In the genomic region with DNA sequence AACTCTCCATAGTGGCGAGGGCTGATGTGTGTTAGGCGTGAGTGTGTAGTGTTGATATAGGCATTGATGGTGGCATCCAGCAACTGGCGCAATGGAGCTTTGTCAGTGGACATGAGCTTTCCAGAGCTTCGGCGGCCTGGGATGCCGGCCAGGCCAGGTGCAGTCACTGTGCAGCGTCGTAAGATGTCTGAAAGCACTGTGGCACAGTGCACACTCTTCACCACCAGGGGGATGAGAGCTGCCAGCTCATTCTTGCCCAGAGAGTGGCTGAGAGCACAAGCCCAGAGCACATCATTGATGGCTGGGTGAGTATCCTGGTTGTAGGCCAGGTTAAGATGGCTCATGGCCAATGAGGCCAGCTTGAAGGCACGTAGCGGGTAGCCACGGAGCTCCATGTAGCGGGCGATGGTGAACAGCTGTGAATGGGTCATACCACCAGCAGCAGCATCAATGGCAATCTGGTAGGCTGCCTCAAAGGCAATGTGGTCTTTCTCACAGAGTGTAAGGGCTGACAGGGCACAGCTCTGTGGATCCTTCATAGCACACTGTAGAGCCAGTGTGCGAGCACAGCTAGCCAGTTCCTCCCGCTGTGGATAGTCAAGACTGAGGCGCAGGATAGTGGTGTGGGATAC, we compare ENCODE assay signal across 8 cellular contexts. TPM values are rescaled to one million over a fixed set of nuclear protein-coding genes. Genes with fewer than 3 reads are reported as not detected.
DNase-seq lines count a peak whose midpoint lies in the region; ATAC-seq, FAIRE-seq and TF ChIP-seq lines count a peak whose summit lies in the region.

No MANE protein-coding gene starts in this region.

- no peak for FAIRE-seq in D721Med (lab: Jason Lieb, UNC)

- no peaks in the 10 kb centered on the region for H3K9me3 ChIP-seq in mammary epithelial cell (replicated peaks; ENCODE audit: insufficient read depth, low read length)

- dilution Hi-C loops in mammary epithelial cell (cut with HindIII; ENCODE audit: low sequenced_read_pairs): no loop called here

- CTCF ChIA-PET in mammary epithelial cell (lab: Charles Lee; ENCODE audit: low non-redundant PET): interaction anchor here (0.6 to 1.1 kb wide), 3 partner anchors 74 to 285 kb away, joined by 3 to 12 read pairs (median 3); no protein-coding TSS in a partner anchor

- 42% methylated on average over 16 of the region's 16 CpGs for WGBS in mammary epithelial cell (ENCODE audit: low coverage, missing lambda C conversion rate)

- intact Hi-C loops in mammary epithelial cell (cut with micrococcal nuclease): loop anchor here (1.0 to 2.0 kb wide), 4 partner anchors 212 to 472 kb away; a partner anchor contains a TSS

- no peak for ATAC-seq in HG03135 (IDR thresholded peaks at IDR 0.05; ENCODE audit: unreplicated experiment)

- no peak overlapping the region for H3K4me2 ChIP-seq in mammary epithelial cell (ENCODE audit: insufficient read depth, low read depth, low read length)

- peak; percentile 62 for TF ChIP-seq CTCF in D721Med (IDR thresholded peaks at IDR 0.05; ENCODE audit: insufficient read depth, missing control alignments)
- peak; percentile 93 for TF ChIP-seq CTCF in VCaP (conservative IDR thresholded peaks at IDR 0.05)
- TF ChIP-seq CTCF in mammary epithelial cell (conservative IDR thresholded peaks at IDR 0.05 in 1 of 2, IDR thresholded peaks at IDR 0.05 in 1 of 2; ENCODE audit: extremely low read depth in 1 of 2, insufficient read depth in 1 of 2, low read depth in 1 of 2, low read length in 2 of 2): peak; percentile 90 to 94

- H3K9ac ChIP-seq in mammary epithelial cell (ENCODE audit: insufficient read depth, low read length): no peak overlapping the region

- peak overlapping the region; percentile 73 for H2AFZ ChIP-seq in mammary epithelial cell (ENCODE audit: low read depth, low read length)

- DNase-seq in D721Med (ENCODE audit: insufficient read length, low spot score) (no peak), H4 (ENCODE audit: low spot score) (peak; percentile 75), NCI-H1694 treated with DMSO at 0.1 percent for 48 hours (lab: John Stamatoyannopoulos, UW) (peak; percentile 92), mammary epithelial cell (peak; percentile 70), kidney tubule cell (ENCODE audit: low spot score) (peak; percentile 81)
- peak; percentile 51 to 59 for DNase-seq in stimulated activated CD4-positive, alpha-beta T cell treated with anti-CD3 and anti-CD28 coated beads, Interleukin-4, amount 100 ng/mL, for 48 hours (ENCODE audit: low read depth in 2 of 2)

- no peaks in the 10 kb centered on the region for H3K27me3 ChIP-seq in mammary epithelial cell (ENCODE audit: insufficient read depth, low read length)

- BruUV-seq in mammary epithelial cell (replicated peaks; lab: Mats Ljungman, UMichigan): no TSS peak

- peaks cover 8% of the 10 kb centered on the region for H3K79me2 ChIP-seq in mammary epithelial cell (ENCODE audit: insufficient read depth, low read length)

- H4K20me1 ChIP-seq in mammary epithelial cell (ENCODE audit: insufficient read depth, low read length): no peaks in the 10 kb centered on the region

- peaks cover 4% of the 10 kb centered on the region for H3K36me3 ChIP-seq in mammary epithelial cell (ENCODE audit: insufficient read depth, low read length)

- H3K4me3 ChIP-seq in mammary epithelial cell (replicated peaks in 1 of 3; ENCODE audit: insufficient read depth in 1 of 3, low read depth in 2 of 3, low read length in 3 of 3): no peak overlapping the region

- H3K4me1 ChIP-seq in mammary epithelial cell (ENCODE audit: insufficient read depth, low read length): peaks cover 3% of the 10 kb centered on the region

- H3K27ac ChIP-seq in VCaP (no peak overlapping the region), mammary epithelial cell (ENCODE audit: insufficient read depth, low read depth, low read length) (no peak overlapping the region)

- in situ Hi-C loops in mammary epithelial cell (cut with MboI; ENCODE audit: low sequenced_read_pairs in 2 of 2): loop anchor here (5.0 to 10.0 kb wide), 3 partner anchors 184 to 476 kb away; a partner anchor contains a TSS

RNA-seq across cellular contexts. Expression of a gene that starts 6.7 kb away (rescaled TPM):
- total RNA-seq in H4 (2014; rRNA removed; shearing (Covaris generic)): 125 and 128 TPM in 2 replicates
- total RNA-seq in mammary epithelial cell: 100 to 1,000 TPM; 100 to 108 TPM
- 217 TPM for polyA plus RNA-seq in mammary epithelial cell
- polyA minus RNA-seq in mammary epithelial cell: 159 TPM

RNA-seq across cellular contexts. Expression of a gene that starts 7.6 kb away (rescaled TPM):
- 16.7 and 20.9 TPM in 2 replicates for total RNA-seq in H4 (2014; rRNA removed; shearing (Covaris generic))
- total RNA-seq in mammary epithelial cell: 10 to 100 TPM; 18.5 to 29.4 TPM
- 33.0 TPM for polyA plus RNA-seq in mammary epithelial cell
- 81.4 TPM for polyA minus RNA-seq in mammary epithelial cell

RNA-seq across cellular contexts. Expression of a gene that starts 32.3 kb away (rescaled TPM):
- 51.5 and 60.6 TPM in 2 replicates for total RNA-seq in H4 (2014; rRNA removed; shearing (Covaris generic))
- total RNA-seq in mammary epithelial cell: 10 to 100 TPM; 28.3 to 34.8 TPM
- polyA plus RNA-seq in mammary epithelial cell: 36.9 TPM
- 49.1 TPM for polyA minus RNA-seq in mammary epithelial cell
